1 cellular context compared by ENCODE assay signal in genomic region chr7:44709945-44710596, GRCh38.
A peak's percentile ranks its signal among the peaks of the same experiment; 100 is the strongest.
TF ChIP-seq lines count a peak whose summit lies in the region.

No MANE protein-coding gene starts in this region.

TF ChIP-seq in HepG2, 621 proteins besides CTCF, POLR2A, EP300 and RAD21:
- 0 out of 2 replicates have a peak, but pooled peaks have one; percentile 1 for TF ChIP-seq BHLHE40 (IDR thresholded peaks at IDR 0.05; ENCODE audit: low read length)
- no peak for TF ChIP-seq ZNF432 (CRISPR knock-in tag; IDR thresholded peaks at IDR 0.05; ENCODE audit: borderline replicate concordance)
